Comparison of ENCODE assay signal across 29 cellular contexts in the genomic region with DNA sequence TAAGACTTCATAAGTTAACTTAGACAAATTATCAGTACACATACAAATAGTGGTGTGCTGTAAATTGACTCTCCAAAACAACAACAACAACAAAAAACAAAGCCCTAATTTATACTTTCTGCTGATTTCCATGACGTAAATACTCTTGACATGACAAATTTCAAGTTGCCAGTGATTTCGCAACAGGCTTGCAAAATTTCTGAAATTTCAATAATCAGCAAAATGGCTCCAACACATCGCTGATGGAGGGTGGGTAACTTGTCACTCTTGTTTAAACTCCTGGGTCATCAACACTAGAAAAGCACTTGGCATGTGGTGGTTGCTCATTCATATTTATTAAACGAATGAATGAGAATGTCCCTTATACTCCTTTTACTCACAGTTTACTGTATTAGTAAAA.
"Had no signal": no experiment of that assay in that cellular context is flagged by ENCODE, and none has a peak within 500 bp of the region (broad histone marks: within the 10 kb centered on the region; RNA-seq: fewer than 3 reads in every experiment).

No MANE protein-coding gene starts in this region.

- H3K4me3 ChIP-seq: coronary artery, dorsolateral prefrontal cortex, heart left ventricle, hepatocyte had no signal

- ATAC-seq: activated naive CD4-positive, alpha-beta T cell treated with anti-CD3 and anti-CD28 coated beads, Interleukin-2, amount 50 U/mL, for 72 hours; activated T-cell treated with anti-CD3 and anti-CD28 coated beads, Interleukin-2, amount 50 U/mL, for 72 hours; esophagus mucosa; heart left ventricle; WTC11 had no signal

- H3K27ac ChIP-seq: brain microvascular endothelial cell, coronary artery, dorsolateral prefrontal cortex, heart left ventricle, hepatocyte, VCaP had no signal

- H3K27me3 ChIP-seq: brain microvascular endothelial cell, dorsolateral prefrontal cortex, heart left ventricle, hepatocyte had no signal

- H2AFZ ChIP-seq: hepatocyte had no signal

- DNase-seq: activated CD4-positive, alpha-beta memory T cell treated with anti-CD3 and anti-CD28 coated beads, Interleukin-2, amount 10 ng/mL, durations not matched to agents 7 days and 5 days; activated CD4-positive, alpha-beta T cell treated with anti-CD3 and anti-CD28 coated beads for 1 hour; activated CD4-positive, alpha-beta T cell treated with anti-CD3 and anti-CD28 coated beads for 4 hours; activated CD4-positive, alpha-beta T cell treated with anti-CD3 and anti-CD28 coated beads, Interleukin-2, amount 10 ng/mL, durations not matched to agents 7 days and 5 days; activated CD4-positive, alpha-beta T cell treated with anti-CD3 and anti-CD28 coated beads, Interleukin-2, amount 50 U/mL, for 4 hours; activated CD8-positive, alpha-beta memory T cell treated with anti-CD3 and anti-CD28 coated beads, Interleukin-2, amount 50 U/mL, for 48 hours; activated gamma-delta T cell; activated naive CD4-positive, alpha-beta T cell; activated naive CD4-positive, alpha-beta T cell treated with anti-CD3 and anti-CD28 coated beads, Interleukin-2, amount 10 ng/mL, durations not matched to agents 7 days and 5 days; activated naive CD8-positive, alpha-beta T cell treated with anti-CD3 and anti-CD28 coated beads, Interleukin-2, amount 10 ng/mL, durations not matched to agents 7 days and 5 days; activated T-cell treated with anti-CD3 and anti-CD28 coated beads for 4 hours; activated T-cell treated with anti-CD3 and anti-CD28 coated beads, Interleukin-2, amount 50 U/mL, for 24 hours; activated T-cell treated with anti-CD3 and anti-CD28 coated beads, Interleukin-2, amount 50 U/mL, for 72 hours; brain microvascular endothelial cell; dorsolateral prefrontal cortex; effector memory CD4-positive, alpha-beta T cell; endodermal cell; foreskin fibroblast; heart left ventricle had no signal

- H3K36me3 ChIP-seq: brain microvascular endothelial cell, heart left ventricle had no signal

- H3K4me2 ChIP-seq: hepatocyte had no signal

- H3K79me2 ChIP-seq: hepatocyte had no signal

- H3K4me1 ChIP-seq: heart left ventricle had no signal

- FAIRE-seq: astrocyte, bronchial epithelial cell, frontal cortex, TTC549 had no signal
